9 cellular contexts compared by ENCODE assay signal in the genomic region with DNA sequence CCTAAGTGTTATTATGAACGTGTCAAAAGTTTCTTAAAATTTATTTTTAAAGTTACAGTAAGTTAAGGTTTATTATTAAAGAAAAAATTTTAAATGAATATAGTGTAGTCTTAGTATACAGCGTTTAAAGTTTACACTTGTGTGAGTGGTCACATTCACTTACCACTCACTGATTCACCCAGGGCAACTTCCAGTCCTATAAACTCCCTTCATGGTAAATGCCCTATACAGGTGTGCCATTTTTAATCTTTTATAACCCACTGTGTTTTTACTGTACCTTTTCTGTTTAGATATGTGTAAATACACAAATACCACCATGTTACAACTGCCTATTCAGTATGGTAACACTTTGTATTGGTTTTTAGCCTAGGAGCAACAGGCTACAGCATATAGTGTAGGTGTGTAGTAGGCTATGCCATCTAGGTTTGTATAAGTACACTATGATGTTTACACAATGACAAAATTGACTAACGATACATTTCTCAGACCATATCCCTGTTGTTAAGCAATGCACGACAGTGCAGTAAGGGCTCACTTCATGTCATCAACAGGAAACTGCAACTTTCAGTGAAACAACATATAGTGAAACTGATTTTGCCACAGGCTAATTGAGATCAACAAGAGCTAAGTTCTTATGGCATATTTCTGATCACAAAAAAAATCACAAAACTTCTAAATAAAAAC.
DNase-seq lines count a peak whose midpoint lies in the region; ATAC-seq and TF ChIP-seq lines count a peak whose summit lies in the region.
"Had no signal": no experiment of that assay in that cellular context is flagged by ENCODE, and none has a peak within 500 bp of the region (broad histone marks: within the 10 kb centered on the region; RNA-seq: fewer than 3 reads in every experiment).

No MANE protein-coding gene starts in this region.

- ATAC-seq in GM19351 (IDR thresholded peaks at IDR 0.05; ENCODE audit: unreplicated experiment) (peak; percentile 88), HG03066 (IDR thresholded peaks at IDR 0.05; ENCODE audit: low read depth, unreplicated experiment) (peak; percentile 64)

- H3K27me3 ChIP-seq in vagina = no peaks in the 10 kb centered on the region

- intact Hi-C loops in vagina (cut with DNase I) = no loop called here

- peak; percentile 85 for DNase-seq in DMS53 (lab: John Stamatoyannopoulos, UW)
- peak; percentile 26 for DNase-seq in choroid plexus epithelial cell (ENCODE audit: low read depth)
- no peak for DNase-seq in dedifferentiated amniotic fluid mesenchymal stem cell (ENCODE audit: extremely low spot score)
- no peak for DNase-seq in RKO (ENCODE audit: low spot score)
- no peak for DNase-seq in vagina (ENCODE audit: extremely low spot score in 2 of 2)
- DNase-seq in NCI-H748 (lab: John Stamatoyannopoulos, UW; ENCODE audit: unreplicated experiment) = no peak
- DNase-seq: activated CD4-positive, alpha-beta T cell treated with anti-CD3 and anti-CD28 coated beads, Interleukin-2, amount 50 U/mL, for 1 hour had no signal

- TF ChIP-seq POLR2A in vagina (IDR thresholded peaks at IDR 0.05) = no peak

- H3K4me1 ChIP-seq in vagina = no peaks in the 10 kb centered on the region

- H3K27ac ChIP-seq in vagina = no peak overlapping the region

- H3K4me3 ChIP-seq in choroid plexus epithelial cell (ENCODE audit: low read depth, low read length) = no peak overlapping the region
- H3K4me3 ChIP-seq in vagina = no peak overlapping the region

- no peaks in the 10 kb centered on the region for H3K36me3 ChIP-seq in vagina

- no peaks in the 10 kb centered on the region for H3K9me3 ChIP-seq in vagina

- TF ChIP-seq CTCF in choroid plexus epithelial cell (conservative IDR thresholded peaks at IDR 0.05; ENCODE audit: low read depth, low read length) (no peak), vagina (IDR thresholded peaks at IDR 0.05) (no peak)

Comparison
In these comparisons a context has a peak if more than half of its experiments do, and no peak if none do; other contexts are left out.
1. DNase-seq: peak in DMS53 (single experiment) and choroid plexus epithelial cell (single experiment); none in dedifferentiated amniotic fluid mesenchymal stem cell (single experiment), RKO (single experiment), vagina (0 of 2) and NCI-H748 (single experiment).